1 cellular context compared by ENCODE assay signal in the genomic region with DNA sequence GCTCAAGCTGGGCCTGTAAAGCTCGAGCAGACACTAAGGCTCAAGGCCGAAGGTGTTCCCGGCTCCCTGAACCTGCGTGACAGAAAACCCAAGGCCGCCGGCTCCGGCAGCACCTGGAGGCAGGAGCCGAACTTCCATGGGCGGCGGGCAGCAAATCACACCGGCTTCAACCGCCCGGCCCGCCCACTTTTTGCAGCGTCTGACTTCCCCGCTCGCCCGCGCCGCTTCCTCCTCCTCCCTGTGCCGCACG.
TF ChIP-seq lines count a peak whose summit lies in the region.

No MANE protein-coding gene starts in this region.

TF ChIP-seq in K562, 482 proteins besides CTCF, POLR2A, EP300 and RAD21 (continued from another document and continues in another):
- TF ChIP-seq, protein P1, sequence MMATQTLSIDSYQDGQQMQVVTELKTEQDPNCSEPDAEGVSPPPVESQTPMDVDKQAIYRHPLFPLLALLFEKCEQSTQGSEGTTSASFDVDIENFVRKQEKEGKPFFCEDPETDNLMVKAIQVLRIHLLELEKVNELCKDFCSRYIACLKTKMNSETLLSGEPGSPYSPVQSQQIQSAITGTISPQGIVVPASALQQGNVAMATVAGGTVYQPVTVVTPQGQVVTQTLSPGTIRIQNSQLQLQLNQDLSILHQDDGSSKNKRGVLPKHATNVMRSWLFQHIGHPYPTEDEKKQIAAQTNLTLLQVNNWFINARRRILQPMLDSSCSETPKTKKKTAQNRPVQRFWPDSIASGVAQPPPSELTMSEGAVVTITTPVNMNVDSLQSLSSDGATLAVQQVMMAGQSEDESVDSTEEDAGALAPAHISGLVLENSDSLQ (IDR thresholded peaks at IDR 0.05), result peak; percentile 39
- TF ChIP-seq HIVEP1 (CRISPR knock-in tag; IDR thresholded peaks at IDR 0.05), result no peak
- no peak for TF ChIP-seq TEAD4 (IDR thresholded peaks at IDR 0.05; ENCODE audit: low read length)
- TF ChIP-seq TEAD4 (CRISPR knock-in tag; IDR thresholded peaks at IDR 0.05; ENCODE audit: borderline replicate concordance), result no peak
- TF ChIP-seq YY1 (IDR thresholded peaks at IDR 0.05; ENCODE audit: borderline replicate concordance in 1 of 3, control insufficient read depth in 1 of 3, extremely low read depth in 1 of 3, insufficient read depth in 3 of 3, insufficient read length in 1 of 3, insufficient replicate concordance in 2 of 3, low read depth in 1 of 3, low read length in 2 of 3), result peak in 2 of 3 experiments; percentile 35 to 63
- no peak for TF ChIP-seq CGGBP1 (CRISPR knock-in tag; IDR thresholded peaks at IDR 0.05)
- peak; percentile 85 to 86 for TF ChIP-seq NRF1 (conservative IDR thresholded peaks at IDR 0.05 in 1 of 2, IDR thresholded peaks at IDR 0.05 in 1 of 2)
- peak in 1 of 2 experiments; percentile 70; a peak in 1 of 4 replicates for TF ChIP-seq SIN3A (IDR thresholded peaks at IDR 0.05; ENCODE audit: borderline replicate concordance in 2 of 2, control insufficient read depth in 1 of 2, low read depth in 2 of 2, low read length in 2 of 2)
- TF ChIP-seq THRAP3 (IDR thresholded peaks at IDR 0.05; ENCODE audit: borderline replicate concordance), result no peak
- no peak for TF ChIP-seq FOXM1 (IDR thresholded peaks at IDR 0.05; ENCODE audit: low read depth)
- peak; percentile 44; the same call in 1 of the 2 replicates for TF ChIP-seq FOXM1 (CRISPR knock-in tag; IDR thresholded peaks at IDR 0.05; ENCODE audit: low read depth)
- TF ChIP-seq HDAC2 (IDR thresholded peaks at IDR 0.05), result 0 out of 2 replicates have a peak, but pooled peaks have one; percentile 19
- no peak for TF ChIP-seq RFX1 (IDR thresholded peaks at IDR 0.05)
- TF ChIP-seq, protein P2, sequence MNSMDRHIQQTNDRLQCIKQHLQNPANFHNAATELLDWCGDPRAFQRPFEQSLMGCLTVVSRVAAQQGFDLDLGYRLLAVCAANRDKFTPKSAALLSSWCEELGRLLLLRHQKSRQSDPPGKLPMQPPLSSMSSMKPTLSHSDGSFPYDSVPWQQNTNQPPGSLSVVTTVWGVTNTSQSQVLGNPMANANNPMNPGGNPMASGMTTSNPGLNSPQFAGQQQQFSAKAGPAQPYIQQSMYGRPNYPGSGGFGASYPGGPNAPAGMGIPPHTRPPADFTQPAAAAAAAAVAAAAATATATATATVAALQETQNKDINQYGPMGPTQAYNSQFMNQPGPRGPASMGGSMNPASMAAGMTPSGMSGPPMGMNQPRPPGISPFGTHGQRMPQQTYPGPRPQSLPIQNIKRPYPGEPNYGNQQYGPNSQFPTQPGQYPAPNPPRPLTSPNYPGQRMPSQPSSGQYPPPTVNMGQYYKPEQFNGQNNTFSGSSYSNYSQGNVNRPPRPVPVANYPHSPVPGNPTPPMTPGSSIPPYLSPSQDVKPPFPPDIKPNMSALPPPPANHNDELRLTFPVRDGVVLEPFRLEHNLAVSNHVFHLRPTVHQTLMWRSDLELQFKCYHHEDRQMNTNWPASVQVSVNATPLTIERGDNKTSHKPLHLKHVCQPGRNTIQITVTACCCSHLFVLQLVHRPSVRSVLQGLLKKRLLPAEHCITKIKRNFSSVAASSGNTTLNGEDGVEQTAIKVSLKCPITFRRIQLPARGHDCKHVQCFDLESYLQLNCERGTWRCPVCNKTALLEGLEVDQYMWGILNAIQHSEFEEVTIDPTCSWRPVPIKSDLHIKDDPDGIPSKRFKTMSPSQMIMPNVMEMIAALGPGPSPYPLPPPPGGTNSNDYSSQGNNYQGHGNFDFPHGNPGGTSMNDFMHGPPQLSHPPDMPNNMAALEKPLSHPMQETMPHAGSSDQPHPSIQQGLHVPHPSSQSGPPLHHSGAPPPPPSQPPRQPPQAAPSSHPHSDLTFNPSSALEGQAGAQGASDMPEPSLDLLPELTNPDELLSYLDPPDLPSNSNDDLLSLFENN (IDR thresholded peaks at IDR 0.05; ENCODE audit: low read depth in 2 of 2, low read length in 2 of 2), result no peak
- 0 out of 2 replicates have a peak, but pooled peaks have one; percentile 19 for TF ChIP-seq GTF2F1 (IDR thresholded peaks at IDR 0.05; ENCODE audit: low read depth, low read length)
- peak; percentile 25; the same call in 1 of the 2 replicates for TF ChIP-seq ZNF143 (CRISPR knock-in tag; IDR thresholded peaks at IDR 0.05)
- no peak for TF ChIP-seq SNAPC5 (CRISPR knock-in tag; IDR thresholded peaks at IDR 0.05)
- no peak for TF ChIP-seq ZNF699 (CRISPR knock-in tag; IDR thresholded peaks at IDR 0.05; ENCODE audit: insufficient replicate concordance)
- peak; percentile 24 for TF ChIP-seq HCFC1 (IDR thresholded peaks at IDR 0.05; ENCODE audit: low read depth, low read length)
- TF ChIP-seq ZC3H11A (IDR thresholded peaks at IDR 0.05; ENCODE audit: low read depth, low read length), result no peak
- peak; percentile 85 for TF ChIP-seq SP1 (CRISPR knock-in tag; IDR thresholded peaks at IDR 0.05)
- peak; percentile 68; the same call in 1 of the 2 replicates for TF ChIP-seq ZNF12 (CRISPR knock-in tag; IDR thresholded peaks at IDR 0.05)
- TF ChIP-seq UBTF (IDR thresholded peaks at IDR 0.05; ENCODE audit: borderline replicate concordance in 1 of 2, low read depth in 2 of 2, low read length in 2 of 2), result 0 out of 4 replicates have a peak, but pooled peaks of 1 of the 2 experiments have one; percentile 67
- TF ChIP-seq KLF13 (tag; IDR thresholded peaks at IDR 0.05; ENCODE audit: borderline replicate concordance, low read depth), result peak; percentile 93
- peak; percentile 31 for TF ChIP-seq MEIS2 (IDR thresholded peaks at IDR 0.05; ENCODE audit: partially characterized antibody)
- TF ChIP-seq, protein P3, sequence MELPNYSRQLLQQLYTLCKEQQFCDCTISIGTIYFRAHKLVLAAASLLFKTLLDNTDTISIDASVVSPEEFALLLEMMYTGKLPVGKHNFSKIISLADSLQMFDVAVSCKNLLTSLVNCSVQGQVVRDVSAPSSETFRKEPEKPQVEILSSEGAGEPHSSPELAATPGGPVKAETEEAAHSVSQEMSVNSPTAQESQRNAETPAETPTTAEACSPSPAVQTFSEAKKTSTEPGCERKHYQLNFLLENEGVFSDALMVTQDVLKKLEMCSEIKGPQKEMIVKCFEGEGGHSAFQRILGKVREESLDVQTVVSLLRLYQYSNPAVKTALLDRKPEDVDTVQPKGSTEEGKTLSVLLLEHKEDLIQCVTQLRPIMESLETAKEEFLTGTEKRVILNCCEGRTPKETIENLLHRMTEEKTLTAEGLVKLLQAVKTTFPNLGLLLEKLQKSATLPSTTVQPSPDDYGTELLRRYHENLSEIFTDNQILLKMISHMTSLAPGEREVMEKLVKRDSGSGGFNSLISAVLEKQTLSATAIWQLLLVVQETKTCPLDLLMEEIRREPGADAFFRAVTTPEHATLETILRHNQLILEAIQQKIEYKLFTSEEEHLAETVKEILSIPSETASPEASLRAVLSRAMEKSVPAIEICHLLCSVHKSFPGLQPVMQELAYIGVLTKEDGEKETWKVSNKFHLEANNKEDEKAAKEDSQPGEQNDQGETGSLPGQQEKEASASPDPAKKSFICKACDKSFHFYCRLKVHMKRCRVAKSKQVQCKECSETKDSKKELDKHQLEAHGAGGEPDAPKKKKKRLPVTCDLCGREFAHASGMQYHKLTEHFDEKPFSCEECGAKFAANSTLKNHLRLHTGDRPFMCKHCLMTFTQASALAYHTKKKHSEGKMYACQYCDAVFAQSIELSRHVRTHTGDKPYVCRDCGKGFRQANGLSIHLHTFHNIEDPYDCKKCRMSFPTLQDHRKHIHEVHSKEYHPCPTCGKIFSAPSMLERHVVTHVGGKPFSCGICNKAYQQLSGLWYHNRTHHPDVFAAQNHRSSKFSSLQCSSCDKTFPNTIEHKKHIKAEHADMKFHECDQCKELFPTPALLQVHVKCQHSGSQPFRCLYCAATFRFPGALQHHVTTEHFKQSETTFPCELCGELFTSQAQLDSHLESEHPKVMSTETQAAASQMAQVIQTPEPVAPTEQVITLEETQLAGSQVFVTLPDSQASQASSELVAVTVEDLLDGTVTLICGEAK (IDR thresholded peaks at IDR 0.05), result 0 out of 2 replicates have a peak, but pooled peaks have one; percentile 14
- TF ChIP-seq, protein P3 (CRISPR knock-in tag; IDR thresholded peaks at IDR 0.05), result no peak
- no peak for TF ChIP-seq DEAF1 (CRISPR knock-in tag; IDR thresholded peaks at IDR 0.05)
- no peak for TF ChIP-seq SNRNP70 (optimal IDR thresholded peaks at IDR 0.05; ENCODE audit: low read depth, low read length)
- TF ChIP-seq ZNF280B (CRISPR knock-in tag; IDR thresholded peaks at IDR 0.05), result no peak
- TF ChIP-seq, protein P4, sequence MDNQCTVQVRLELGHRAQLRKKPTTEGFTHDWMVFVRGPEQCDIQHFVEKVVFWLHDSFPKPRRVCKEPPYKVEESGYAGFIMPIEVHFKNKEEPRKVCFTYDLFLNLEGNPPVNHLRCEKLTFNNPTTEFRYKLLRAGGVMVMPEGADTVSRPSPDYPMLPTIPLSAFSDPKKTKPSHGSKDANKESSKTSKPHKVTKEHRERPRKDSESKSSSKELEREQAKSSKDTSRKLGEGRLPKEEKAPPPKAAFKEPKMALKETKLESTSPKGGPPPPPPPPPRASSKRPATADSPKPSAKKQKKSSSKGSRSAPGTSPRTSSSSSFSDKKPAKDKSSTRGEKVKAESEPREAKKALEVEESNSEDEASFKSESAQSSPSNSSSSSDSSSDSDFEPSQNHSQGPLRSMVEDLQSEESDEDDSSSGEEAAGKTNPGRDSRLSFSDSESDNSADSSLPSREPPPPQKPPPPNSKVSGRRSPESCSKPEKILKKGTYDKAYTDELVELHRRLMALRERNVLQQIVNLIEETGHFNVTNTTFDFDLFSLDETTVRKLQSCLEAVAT (IDR thresholded peaks at IDR 0.05), result no peak
- 0 out of 2 replicates have a peak, but pooled peaks have one; percentile 58 for TF ChIP-seq NFATC3 (IDR thresholded peaks at IDR 0.05)
- 0 out of 2 replicates have a peak, but pooled peaks have one; percentile 47 for TF ChIP-seq ETV5 (CRISPR knock-in tag; IDR thresholded peaks at IDR 0.05; ENCODE audit: low read depth)
- no peak for TF ChIP-seq RBM17 (IDR thresholded peaks at IDR 0.05; ENCODE audit: borderline replicate concordance, low read depth, low read length)
- peak; percentile 23 for TF ChIP-seq HMGN3 (IDR thresholded peaks at IDR 0.05; ENCODE audit: borderline replicate concordance, extremely low read depth, insufficient read length, low read depth, low read length)
